In genomic region chr1:27361044-27361402, GRCh38 we compare ENCODE assay signal across 1 cellular context.
TF ChIP-seq lines count a peak whose summit lies in the region.

No MANE protein-coding gene starts in this region.

TF ChIP-seq in K562, 482 proteins besides CTCF, POLR2A, EP300 and RAD21:
- TF ChIP-seq, protein P1, sequence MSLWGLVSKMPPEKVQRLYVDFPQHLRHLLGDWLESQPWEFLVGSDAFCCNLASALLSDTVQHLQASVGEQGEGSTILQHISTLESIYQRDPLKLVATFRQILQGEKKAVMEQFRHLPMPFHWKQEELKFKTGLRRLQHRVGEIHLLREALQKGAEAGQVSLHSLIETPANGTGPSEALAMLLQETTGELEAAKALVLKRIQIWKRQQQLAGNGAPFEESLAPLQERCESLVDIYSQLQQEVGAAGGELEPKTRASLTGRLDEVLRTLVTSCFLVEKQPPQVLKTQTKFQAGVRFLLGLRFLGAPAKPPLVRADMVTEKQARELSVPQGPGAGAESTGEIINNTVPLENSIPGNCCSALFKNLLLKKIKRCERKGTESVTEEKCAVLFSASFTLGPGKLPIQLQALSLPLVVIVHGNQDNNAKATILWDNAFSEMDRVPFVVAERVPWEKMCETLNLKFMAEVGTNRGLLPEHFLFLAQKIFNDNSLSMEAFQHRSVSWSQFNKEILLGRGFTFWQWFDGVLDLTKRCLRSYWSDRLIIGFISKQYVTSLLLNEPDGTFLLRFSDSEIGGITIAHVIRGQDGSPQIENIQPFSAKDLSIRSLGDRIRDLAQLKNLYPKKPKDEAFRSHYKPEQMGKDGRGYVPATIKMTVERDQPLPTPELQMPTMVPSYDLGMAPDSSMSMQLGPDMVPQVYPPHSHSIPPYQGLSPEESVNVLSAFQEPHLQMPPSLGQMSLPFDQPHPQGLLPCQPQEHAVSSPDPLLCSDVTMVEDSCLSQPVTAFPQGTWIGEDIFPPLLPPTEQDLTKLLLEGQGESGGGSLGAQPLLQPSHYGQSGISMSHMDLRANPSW (CRISPR knock-in tag; IDR thresholded peaks at IDR 0.05): no peak
- TF ChIP-seq ZNF146 (CRISPR knock-in tag; IDR thresholded peaks at IDR 0.05; ENCODE audit: unreplicated experiment) (no peak), HNRNPL (IDR thresholded peaks at IDR 0.05; ENCODE audit: low read depth, low read length) (0 out of 2 replicates have a peak, but pooled peaks have one; percentile 4), POLR2G (IDR thresholded peaks at IDR 0.05; ENCODE audit: low read depth, low read length) (peak; percentile 42), RBFOX2 (IDR thresholded peaks at IDR 0.05; ENCODE audit: low read depth, low read length) (peak; percentile 24; the same call in 1 of the 2 replicates), FOXP1 (CRISPR knock-in tag; IDR thresholded peaks at IDR 0.05) (no peak), ZNF217 (CRISPR knock-in tag; IDR thresholded peaks at IDR 0.05) (no peak), BRCA1 (IDR thresholded peaks at IDR 0.05) (no peak), BRCA1 (CRISPR knock-in tag; IDR thresholded peaks at IDR 0.05) (no peak)
